6 cellular contexts compared by ENCODE assay signal in the genomic region with DNA sequence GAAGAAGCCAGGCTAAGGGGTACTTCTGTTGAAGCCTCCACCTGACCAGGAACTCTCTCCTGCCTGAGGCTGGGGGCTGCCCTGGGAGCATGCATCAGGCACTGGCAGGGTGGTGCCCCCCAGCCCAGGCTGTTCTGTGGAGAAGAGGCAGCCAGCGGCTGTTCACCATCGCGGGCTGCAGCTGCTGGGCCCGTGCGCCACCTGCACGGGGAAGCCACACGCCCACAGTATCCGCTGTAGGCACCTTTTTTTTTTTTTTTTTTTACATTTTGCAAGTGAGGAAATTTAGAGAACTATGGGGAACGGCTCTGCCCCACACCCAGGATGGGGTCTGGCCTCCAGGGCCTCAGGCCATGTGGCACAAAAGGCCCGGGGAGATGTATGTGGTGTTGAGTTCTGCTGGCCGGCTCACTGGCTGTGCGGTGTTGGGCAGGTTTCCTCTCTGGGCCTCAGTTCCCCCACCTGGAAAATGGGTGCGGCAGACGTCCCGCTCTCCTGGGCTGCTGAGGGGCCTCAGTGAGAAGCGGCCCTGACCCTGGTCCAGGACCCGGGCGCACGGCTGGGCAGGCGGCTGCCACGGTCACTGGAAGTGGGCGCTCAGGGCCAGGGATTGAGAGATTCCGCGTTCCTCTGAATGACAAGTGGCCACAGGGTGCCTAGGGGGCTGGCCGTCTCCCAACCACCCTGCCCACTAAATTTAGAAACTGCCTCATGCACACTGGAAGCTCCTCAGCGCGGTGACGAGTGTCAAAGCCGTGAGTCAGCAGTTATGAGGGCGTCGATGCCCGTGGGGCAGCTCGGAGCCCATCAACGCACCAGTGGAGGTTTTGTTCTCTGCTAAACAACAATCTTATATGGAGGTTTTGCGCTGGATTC. TPM values are rescaled to one million over a fixed set of nuclear protein-coding genes. Genes with fewer than 3 reads are reported as not detected.
DNase-seq lines count a peak whose midpoint lies in the region; ATAC-seq, FAIRE-seq and TF ChIP-seq lines count a peak whose summit lies in the region.

No MANE protein-coding gene starts in this region.

- H3K4me3 ChIP-seq in SK-N-SH (ENCODE audit: low read depth in 2 of 2, low read length in 1 of 2) (no peak overlapping the region), small intestine (ENCODE audit: low read depth in 1 of 2, low read length in 2 of 2) (no peak overlapping the region)

- H4K20me1 ChIP-seq in SK-N-SH (ENCODE audit: insufficient read depth), result no peaks in the 10 kb centered on the region

- H3K9ac ChIP-seq in SK-N-SH, result no peak overlapping the region; the same call in 1 of the 2 replicates

- peaks cover 1% of the 10 kb centered on the region for H3F3A ChIP-seq in SK-N-SH (replicated peaks; ENCODE audit: insufficient read depth)

- H3K4me1 ChIP-seq in SK-N-SH (ENCODE audit: control insufficient read depth in 1 of 2, insufficient read depth in 2 of 2, low read depth in 1 of 2, low read length in 1 of 2) (peaks cover 0 to 4% of the 10 kb centered on the region in 2 experiments; a peak in 1 of 4 replicates), small intestine (ENCODE audit: control insufficient read depth in 2 of 2, insufficient read depth in 1 of 2, low read depth in 1 of 2, low read length in 1 of 2) (no peaks in the 10 kb centered on the region)

- H3K9me2 ChIP-seq in SK-N-SH, result no peaks in the 10 kb centered on the region

- WGBS in SK-N-SH (ENCODE audit: low lambda C conversion rate), result 68% methylated on average over 35 of the region's 35 CpGs
- whole genome bisulfite sequencing in small intestine, 3 donors, result 56 to 76% (median 63%) methylated on average over 35 of the region's 35 CpGs

- H3K79me2 ChIP-seq in SK-N-SH (ENCODE audit: insufficient read depth), result no peaks in the 10 kb centered on the region

- H3K27ac ChIP-seq in SK-N-SH (ENCODE audit: low read depth in 2 of 2, low read length in 1 of 2) (peak overlapping the region in 1 of 2 experiments; percentile 13; a peak in 1 of 4 replicates), small intestine (ENCODE audit: low read depth in 1 of 2, low read length in 1 of 2) (peak overlapping the region in 1 of 2 donors; percentile 81)

- no peak for FAIRE-seq in small intestine (lab: Jason Lieb, UNC)

- H3K27me3 ChIP-seq in SK-N-SH (ENCODE audit: insufficient read depth) (no peaks in the 10 kb centered on the region), small intestine (ENCODE audit: control insufficient read depth in 2 of 2, insufficient read depth in 2 of 2, low read length in 2 of 2) (no peaks in the 10 kb centered on the region)

- no peak overlapping the region for H3K4me2 ChIP-seq in SK-N-SH

- POLR2A ChIA-PET in SK-N-SH (lab: Yijun Ruan, JAX), result no interaction called here

- CTCF ChIA-PET in SK-N-SH (lab: Yijun Ruan, JAX), result interaction anchor here (0.8 to 3.6 kb wide), 4 partner anchors 7 to 39 kb away, joined by 3 to 18 read pairs (median 4); a partner anchor contains a TSS

- no peak for TF ChIP-seq RAD21 in SK-N-SH (IDR thresholded peaks at IDR 0.05; ENCODE audit: low read length)

- peak overlapping the region; percentile 54 for H2AFZ ChIP-seq in SK-N-SH (ENCODE audit: low read depth)

- TF ChIP-seq CTCF in SK-N-SH (IDR thresholded peaks at IDR 0.05), result no peak

- no peak for DNase-seq in SK-N-SH
- peak; percentile 46 to 56 for DNase-seq in stimulated activated CD4-positive, alpha-beta T cell treated with anti-CD3 and anti-CD28 coated beads, Interleukin-2, amount 100 ng/mL, for 24 hours
- no peak for DNase-seq in NCI-H1436 (lab: John Stamatoyannopoulos, UW)
- DNase-seq in small intestine, result no peak

- TF ChIP-seq EP300 in SK-N-SH (IDR thresholded peaks at IDR 0.05; ENCODE audit: borderline replicate concordance in 1 of 2, low read depth in 1 of 2, low read length in 1 of 2), result no peak

- ATAC-seq in GM21381 (IDR thresholded peaks at IDR 0.05; ENCODE audit: unreplicated experiment) (peak; percentile 55), esophagus mucosa (peak; percentile 89)

- H3K9me3 ChIP-seq in SK-N-SH (no peaks in the 10 kb centered on the region), small intestine (ENCODE audit: control insufficient read depth, low read depth) (no peaks in the 10 kb centered on the region)

- H3K36me3 ChIP-seq in SK-N-SH (replicated peaks in 1 of 2; ENCODE audit: control insufficient read depth in 1 of 2, insufficient read depth in 2 of 2, low read length in 1 of 2) (no peaks in the 10 kb centered on the region), small intestine (ENCODE audit: control insufficient read depth in 2 of 2, insufficient read depth in 2 of 2, low read length in 2 of 2) (no peaks in the 10 kb centered on the region)

TF ChIP-seq in SK-N-SH, 30 proteins besides CTCF, POLR2A, EP300 and RAD21:
- TF ChIP-seq RCOR1 (IDR thresholded peaks at IDR 0.05; ENCODE audit: low read length), result no peak
- TF ChIP-seq, protein P1, sequence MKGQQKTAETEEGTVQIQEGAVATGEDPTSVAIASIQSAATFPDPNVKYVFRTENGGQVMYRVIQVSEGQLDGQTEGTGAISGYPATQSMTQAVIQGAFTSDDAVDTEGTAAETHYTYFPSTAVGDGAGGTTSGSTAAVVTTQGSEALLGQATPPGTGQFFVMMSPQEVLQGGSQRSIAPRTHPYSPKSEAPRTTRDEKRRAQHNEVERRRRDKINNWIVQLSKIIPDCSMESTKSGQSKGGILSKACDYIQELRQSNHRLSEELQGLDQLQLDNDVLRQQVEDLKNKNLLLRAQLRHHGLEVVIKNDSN (IDR thresholded peaks at IDR 0.05; ENCODE audit: borderline replicate concordance, low read depth), result no peak
- TF ChIP-seq, protein P2, sequence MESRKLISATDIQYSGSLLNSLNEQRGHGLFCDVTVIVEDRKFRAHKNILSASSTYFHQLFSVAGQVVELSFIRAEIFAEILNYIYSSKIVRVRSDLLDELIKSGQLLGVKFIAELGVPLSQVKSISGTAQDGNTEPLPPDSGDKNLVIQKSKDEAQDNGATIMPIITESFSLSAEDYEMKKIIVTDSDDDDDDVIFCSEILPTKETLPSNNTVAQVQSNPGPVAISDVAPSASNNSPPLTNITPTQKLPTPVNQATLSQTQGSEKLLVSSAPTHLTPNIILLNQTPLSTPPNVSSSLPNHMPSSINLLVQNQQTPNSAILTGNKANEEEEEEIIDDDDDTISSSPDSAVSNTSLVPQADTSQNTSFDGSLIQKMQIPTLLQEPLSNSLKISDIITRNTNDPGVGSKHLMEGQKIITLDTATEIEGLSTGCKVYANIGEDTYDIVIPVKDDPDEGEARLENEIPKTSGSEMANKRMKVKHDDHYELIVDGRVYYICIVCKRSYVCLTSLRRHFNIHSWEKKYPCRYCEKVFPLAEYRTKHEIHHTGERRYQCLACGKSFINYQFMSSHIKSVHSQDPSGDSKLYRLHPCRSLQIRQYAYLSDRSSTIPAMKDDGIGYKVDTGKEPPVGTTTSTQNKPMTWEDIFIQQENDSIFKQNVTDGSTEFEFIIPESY (IDR thresholded peaks at IDR 0.05; ENCODE audit: borderline replicate concordance, low read depth), result no peak
- TF ChIP-seq SMC3 (IDR thresholded peaks at IDR 0.05; ENCODE audit: low read depth, low read length), result no peak
- no peak for TF ChIP-seq NFIC (IDR thresholded peaks at IDR 0.05; ENCODE audit: borderline replicate concordance)
- TF ChIP-seq, protein P3, sequence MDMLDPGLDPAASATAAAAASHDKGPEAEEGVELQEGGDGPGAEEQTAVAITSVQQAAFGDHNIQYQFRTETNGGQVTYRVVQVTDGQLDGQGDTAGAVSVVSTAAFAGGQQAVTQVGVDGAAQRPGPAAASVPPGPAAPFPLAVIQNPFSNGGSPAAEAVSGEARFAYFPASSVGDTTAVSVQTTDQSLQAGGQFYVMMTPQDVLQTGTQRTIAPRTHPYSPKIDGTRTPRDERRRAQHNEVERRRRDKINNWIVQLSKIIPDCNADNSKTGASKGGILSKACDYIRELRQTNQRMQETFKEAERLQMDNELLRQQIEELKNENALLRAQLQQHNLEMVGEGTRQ (IDR thresholded peaks at IDR 0.05; ENCODE audit: borderline replicate concordance, low read depth, low read length), result no peak
- TF ChIP-seq MEF2A (IDR thresholded peaks at IDR 0.05; ENCODE audit: borderline replicate concordance, low read depth), result peak; percentile 85; the same call in 1 of the 2 replicates
- no peak for TF ChIP-seq FOXM1 (IDR thresholded peaks at IDR 0.05; ENCODE audit: low read depth)
- TF ChIP-seq, protein P4, sequence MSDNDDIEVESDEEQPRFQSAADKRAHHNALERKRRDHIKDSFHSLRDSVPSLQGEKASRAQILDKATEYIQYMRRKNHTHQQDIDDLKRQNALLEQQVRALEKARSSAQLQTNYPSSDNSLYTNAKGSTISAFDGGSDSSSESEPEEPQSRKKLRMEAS (IDR thresholded peaks at IDR 0.05; ENCODE audit: low read depth), result 0 out of 2 replicates have a peak, but pooled peaks have one; percentile 39
- no peak for TF ChIP-seq TAF1 (IDR thresholded peaks at IDR 0.05; ENCODE audit: borderline replicate concordance, low read depth, low read length)
- peak; percentile 27; the same call in 1 of the 2 replicates for TF ChIP-seq FOSL2 (IDR thresholded peaks at IDR 0.05; ENCODE audit: borderline replicate concordance, low read depth)
- no peak for TF ChIP-seq MXI1 (IDR thresholded peaks at IDR 0.05; ENCODE audit: low read depth, low read length)
TF ChIP-seq in SK-N-SH: peak in this region for 3.

RNA-seq across cellular contexts. Expression of a gene that starts 8.8 kb away (rescaled TPM):
- polyA plus RNA-seq in SK-N-SH (2012; rRNA removed) (35.7 and 48.1 TPM in 2 replicates), small intestine (10 to 100 TPM; 56.5 to 83.2 (median 81.4) TPM)
- 12.0 and 22.3 TPM in 2 replicates for polyA plus RNA-seq in SK-N-SH (2012; cell fraction: cytosol; rRNA removed)
- 148 and 184 TPM in 2 replicates for polyA plus RNA-seq in SK-N-SH (2012; cell fraction: nucleus; rRNA removed)
- total RNA-seq in esophagus mucosa, result 50.4 TPM

RNA-seq across cellular contexts. Expression of a gene that starts 17.5 kb away (rescaled TPM):
- polyA plus RNA-seq in SK-N-SH (2012; rRNA removed) (33.0 and 33.2 TPM in 2 replicates), small intestine (10 to 100 TPM; 26.1 to 34.2 (median 29.7) TPM)
- polyA plus RNA-seq in SK-N-SH (2012; cell fraction: cytosol; rRNA removed), result 8.3 and 12.2 TPM in 2 replicates
- polyA plus RNA-seq in SK-N-SH (2012; cell fraction: nucleus; rRNA removed), result 240 and 252 TPM in 2 replicates
- 12.6 TPM for total RNA-seq in esophagus mucosa

RNA-seq across cellular contexts. Expression of a gene that starts 43.0 kb away (rescaled TPM):
- polyA plus RNA-seq in SK-N-SH (2012; rRNA removed), result 1.5 and 1.8 TPM in 2 replicates
- 0.43 and 0.46 TPM in 2 replicates for polyA plus RNA-seq in SK-N-SH (2012; cell fraction: cytosol; rRNA removed)
- 6.5 and 6.7 TPM in 2 replicates for polyA plus RNA-seq in SK-N-SH (2012; cell fraction: nucleus; rRNA removed)
- 86.6 TPM for total RNA-seq in esophagus mucosa
- polyA plus RNA-seq in small intestine, result 10 to 100 TPM; 30.0 to 55.0 (median 37.4) TPM

RNA-seq across cellular contexts. Expression of a gene that starts 53.7 kb away (rescaled TPM):
- 38.8 and 41.2 TPM in 2 replicates for polyA plus RNA-seq in SK-N-SH (2012; rRNA removed)
- polyA plus RNA-seq in SK-N-SH (2012; cell fraction: cytosol; rRNA removed), result 6.9 and 10.4 TPM in 2 replicates
- 329 and 401 TPM in 2 replicates for polyA plus RNA-seq in SK-N-SH (2012; cell fraction: nucleus; rRNA removed)
- 16.1 TPM for total RNA-seq in esophagus mucosa
- 100 to 1,000 TPM in 2 of 3 donors, 10 to 100 TPM in 1; 67.9 to 533 (median 442) TPM for polyA plus RNA-seq in small intestine

RNA-seq across cellular contexts. Expression of a gene that starts 56.8 kb away (rescaled TPM):
- 106 and 109 TPM in 2 replicates for polyA plus RNA-seq in SK-N-SH (2012; rRNA removed)
- 71.7 and 94.8 TPM in 2 replicates for polyA plus RNA-seq in SK-N-SH (2012; cell fraction: cytosol; rRNA removed)
- 82.8 and 87.7 TPM in 2 replicates for polyA plus RNA-seq in SK-N-SH (2012; cell fraction: nucleus; rRNA removed)
- 39.8 TPM for total RNA-seq in esophagus mucosa
- 10 to 100 TPM; 67.0 to 73.1 (median 72.7) TPM for polyA plus RNA-seq in small intestine

Comparison
In these comparisons a context has a peak if more than half of its experiments do, and no peak if none do; other contexts are left out.
1. DNase-seq: peak in stimulated activated CD4-positive, alpha-beta T cell treated with anti-CD3 and anti-CD28 coated beads, Interleukin-2, amount 100 ng/mL, for 24 hours (2 of 2); none in SK-N-SH (single experiment), NCI-H1436 (single experiment) and small intestine (single experiment).
2. RNA of a gene that starts 43.0 kb away (polyA plus RNA-seq): 30.0 to 55.0 TPM in small intestine; 0.43 to 6.7 TPM in SK-N-SH; every median in the first group is over 4 times any median in the second.